ENCODE assay signal across 8 cellular contexts in the genomic region with DNA sequence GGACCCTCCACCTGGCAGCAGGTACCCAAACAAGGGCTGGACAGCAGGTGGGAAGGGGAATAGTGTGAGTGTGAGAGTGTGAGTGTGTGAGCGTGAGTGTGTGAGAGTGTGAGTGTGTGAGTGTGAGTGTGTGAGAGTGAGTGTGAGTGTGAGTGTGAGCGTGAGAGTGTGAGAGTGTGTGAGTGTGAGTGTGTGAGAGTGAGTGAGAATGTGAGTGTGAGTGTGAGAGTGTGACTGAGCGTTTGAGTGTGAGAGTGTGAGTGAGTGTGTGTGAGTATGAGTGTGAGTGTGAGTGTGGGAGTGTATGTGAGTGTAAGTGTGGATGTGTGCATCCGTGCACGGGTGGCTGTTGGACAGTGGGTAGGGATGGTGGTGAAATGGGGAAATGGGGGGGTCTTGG. TPM values are rescaled to one million over a fixed set of nuclear protein-coding genes. Genes with fewer than 3 reads are reported as not detected.
DNase-seq lines count a peak whose midpoint lies in the region; ATAC-seq and TF ChIP-seq lines count a peak whose summit lies in the region.

No MANE protein-coding gene starts in this region.

- H3K27me3 Mint-ChIP-seq in activated CD4-positive, alpha-beta T cell treated with anti-CD3 and anti-CD28 coated beads, Interleukin-2, amount 10 ng/mL, durations not matched to agents 7 days and 5 days, result peaks cover 33% of the 10 kb centered on the region

- no peaks in the 10 kb centered on the region for H3K27me3 ChIP-seq in body of pancreas
- peaks cover 0 to 36% of the 10 kb centered on the region in 2 donors for H3K27me3 ChIP-seq in left lung
- H3K27me3 ChIP-seq in suprapubic skin, result peaks cover 7% of the 10 kb centered on the region

- POLR2A ChIA-PET in activated CD4-positive, alpha-beta T cell treated with anti-CD3 and anti-CD28 coated beads, Interleukin-2, amount 10 ng/mL, durations not matched to agents 7 days and 5 days (lab: Charles Lee), result no interaction called here

- no peak for TF ChIP-seq POLR2A in body of pancreas (IDR thresholded peaks at IDR 0.05)
- no peak for TF ChIP-seq POLR2A in suprapubic skin (IDR thresholded peaks at IDR 0.05)

- 65 to 80% methylated on average over 4 of the region's 5 CpGs for whole genome bisulfite sequencing in body of pancreas, 2 donors
- WGBS in suprapubic skin, result 47% methylated on average over 4 of the region's 5 CpGs

- H3K36me3 ChIP-seq in body of pancreas (replicated peaks in 1 of 2; ENCODE audit: insufficient read depth in 1 of 2, low read depth in 2 of 2), result no peaks in the 10 kb centered on the region
- H3K36me3 ChIP-seq in left lung, result no peaks in the 10 kb centered on the region
- no peaks in the 10 kb centered on the region for H3K36me3 ChIP-seq in suprapubic skin

- H3K4me1 Mint-ChIP-seq in activated CD4-positive, alpha-beta T cell treated with anti-CD3 and anti-CD28 coated beads, Interleukin-2, amount 10 ng/mL, durations not matched to agents 7 days and 5 days, result peaks cover 23% of the 10 kb centered on the region

- H3K4me1 ChIP-seq in body of pancreas (peaks cover 58% of the 10 kb centered on the region), left lung (peaks cover 8 to 10% of the 10 kb centered on the region in 2 donors), suprapubic skin (peaks cover 74% of the 10 kb centered on the region)

- no peak for DNase-seq in activated CD4-positive, alpha-beta T cell treated with anti-CD3 and anti-CD28 coated beads, Interleukin-2, amount 10 ng/mL, durations not matched to agents 7 days and 5 days
- DNase-seq in activated CD4-positive, alpha-beta T cell treated with anti-CD3 and anti-CD28 coated beads for 1 hour, result no peak
- no peak for DNase-seq in body of pancreas
- DNase-seq in left lung, result no peak
- no peak for DNase-seq in suprapubic skin (ENCODE audit: low spot score in 2 of 2)
- DNase-seq in NCI-H2029 (lab: John Stamatoyannopoulos, UW), result no peak
- no peak for DNase-seq in C1 segment of cervical spinal cord (lab: John Stamatoyannopoulos, UW)

- intact Hi-C loops in body of pancreas (cut with DNase I) (no loop called here), left lung (cut with DNase I) (no loop called here)

- H3K4me3 Mint-ChIP-seq in activated CD4-positive, alpha-beta T cell treated with anti-CD3 and anti-CD28 coated beads, Interleukin-2, amount 10 ng/mL, durations not matched to agents 7 days and 5 days, result peak overlapping the region; percentile 5

- no peaks in the 10 kb centered on the region for H3K9me3 ChIP-seq in body of pancreas
- H3K9me3 ChIP-seq in left lung, result no peaks in the 10 kb centered on the region
- H3K9me3 ChIP-seq in suprapubic skin, result no peaks in the 10 kb centered on the region

- H3K9me3 Mint-ChIP-seq in activated CD4-positive, alpha-beta T cell treated with anti-CD3 and anti-CD28 coated beads, Interleukin-2, amount 10 ng/mL, durations not matched to agents 7 days and 5 days, result no peaks in the 10 kb centered on the region

- H3K4me3 ChIP-seq in body of pancreas (no peak overlapping the region), left lung (peak overlapping the region in 1 of 2 donors; percentile 43), suprapubic skin (peak overlapping the region; percentile 38)

- H3K27ac ChIP-seq in body of pancreas, result peak overlapping the region; percentile 19 to 56 (median 40)
- peak overlapping the region; percentile 46 to 69 for H3K27ac ChIP-seq in left lung
- H3K27ac ChIP-seq in suprapubic skin, result peak overlapping the region; percentile 62

- no peak for TF ChIP-seq CTCF in body of pancreas (IDR thresholded peaks at IDR 0.05)
- no peak for TF ChIP-seq CTCF in left lung (IDR thresholded peaks at IDR 0.05)
- no peak for TF ChIP-seq CTCF in suprapubic skin (IDR thresholded peaks at IDR 0.05)

- H3K27ac Mint-ChIP-seq in activated CD4-positive, alpha-beta T cell treated with anti-CD3 and anti-CD28 coated beads, Interleukin-2, amount 10 ng/mL, durations not matched to agents 7 days and 5 days, result peak overlapping the region; percentile 4

- CTCF ChIA-PET in activated CD4-positive, alpha-beta T cell treated with anti-CD3 and anti-CD28 coated beads, Interleukin-2, amount 10 ng/mL, durations not matched to agents 7 days and 5 days (lab: Charles Lee), result interaction anchor here (1.0 to 3.9 kb wide), 4 partner anchors 12 to 43 kb away, joined by 3 to 22 read pairs (median 3); no protein-coding TSS in a partner anchor

- H3K36me3 Mint-ChIP-seq in activated CD4-positive, alpha-beta T cell treated with anti-CD3 and anti-CD28 coated beads, Interleukin-2, amount 10 ng/mL, durations not matched to agents 7 days and 5 days (ENCODE audit: low read depth), result no peaks in the 10 kb centered on the region

- ATAC-seq in body of pancreas (no peak), left lung (no peak), GM19023 (IDR thresholded peaks at IDR 0.05; ENCODE audit: unreplicated experiment) (no peak)

- no peak for TF ChIP-seq EP300 in suprapubic skin (IDR thresholded peaks at IDR 0.05)

RNA-seq across cellular contexts. Expression of a gene that starts 0.4 kb away (rescaled TPM):
- total RNA-seq in activated CD4-positive, alpha-beta T cell treated with anti-CD3 and anti-CD28 coated beads, Interleukin-2, amount 10 ng/mL, durations not matched to agents 7 days and 5 days, result 1 to 10 TPM; 2.2 to 2.9 TPM
- 10 to 100 TPM; 53.7 to 61.6 TPM for total RNA-seq in body of pancreas
- 10 to 100 TPM; 53.2 to 78.4 TPM for total RNA-seq in left lung
- total RNA-seq in suprapubic skin, result 100 to 1,000 TPM; 107 to 202 (median 139) TPM

RNA-seq across cellular contexts. Expression of a gene that starts 39.3 kb away (rescaled TPM):
- not detected for total RNA-seq in activated CD4-positive, alpha-beta T cell treated with anti-CD3 and anti-CD28 coated beads, Interleukin-2, amount 10 ng/mL, durations not matched to agents 7 days and 5 days
- total RNA-seq in body of pancreas, result 1 to 10 TPM; 2.0 to 6.0 TPM
- 10 to 100 TPM in 1 of 2 donors, 1 to 10 TPM in 1; 1.1 to 29.8 TPM for total RNA-seq in left lung
- total RNA-seq in suprapubic skin, result 1 to 10 TPM in 2 of 4 donors, under 1 TPM in 1, not detected in 1; 0.32 to 2.0 (median 2.0) TPM

Comparison
In these comparisons a context has a peak if more than half of its experiments do, and no peak if none do; other contexts are left out.
1. RNA of a gene that starts 0.4 kb away (total RNA-seq): 107 to 202 TPM in suprapubic skin, 53.2 to 78.4 TPM in left lung and 53.7 to 61.6 TPM in body of pancreas; 2.2 to 2.9 TPM in activated CD4-positive, alpha-beta T cell treated with anti-CD3 and anti-CD28 coated beads, Interleukin-2, amount 10 ng/mL, durations not matched to agents 7 days and 5 days; every median in the first group is over 10 times any median in the second.
2. Peak in every context shown above with its lines, with median percentiles within 50 percentile points of each other: H3K27ac ChIP-seq.